In the genomic region with DNA sequence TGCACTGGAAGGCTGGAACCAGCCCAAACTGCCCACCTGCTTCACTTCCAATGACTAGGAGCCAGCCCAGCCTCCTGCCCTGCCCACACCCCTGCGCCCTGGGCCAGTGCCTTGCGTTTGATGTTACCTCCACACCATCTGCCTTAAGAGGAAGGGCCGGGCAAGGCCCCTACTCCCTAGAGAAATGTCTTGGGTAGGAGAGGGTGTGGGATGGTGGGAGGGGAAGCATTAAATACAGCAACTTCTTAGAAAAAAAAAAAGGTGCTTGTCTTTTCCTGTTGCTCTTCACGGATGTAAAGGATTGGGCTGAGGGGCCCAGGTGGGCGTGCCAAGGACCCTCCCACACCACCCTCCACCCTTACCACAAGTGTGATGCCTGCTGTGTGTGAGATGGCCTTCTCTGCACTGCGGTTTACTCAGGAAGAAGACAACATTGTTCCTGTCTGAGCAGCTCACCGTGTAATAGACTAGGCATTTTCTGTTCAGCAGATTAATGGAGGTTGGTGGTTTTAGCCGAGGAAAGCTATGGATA, we compare ENCODE assay signal across 8 cellular contexts.
DNase-seq lines count a peak whose midpoint lies in the region; ATAC-seq, FAIRE-seq and TF ChIP-seq lines count a peak whose summit lies in the region.

No MANE protein-coding gene starts in this region.

- TF ChIP-seq POLR2A in GM18505 (IDR thresholded peaks at IDR 0.05; ENCODE audit: borderline replicate concordance, extremely low read depth, insufficient read depth, insufficient read length): no peak

- no peak for FAIRE-seq in D721Med (lab: Jason Lieb, UNC)

- TF ChIP-seq CTCF in HEK293 (tag by site-specific recombination; IDR thresholded peaks at IDR 0.05): no peak
- no peak for TF ChIP-seq CTCF in D721Med (IDR thresholded peaks at IDR 0.05; ENCODE audit: insufficient read depth, missing control alignments)

- H3K4me1 ChIP-seq in HEK293 (ENCODE audit: control insufficient read depth, insufficient read depth, low read length): no peaks in the 10 kb centered on the region

- peaks cover 0 to 7% of the 10 kb centered on the region in 2 experiments; a peak in 1 of 3 replicates for H3K36me3 ChIP-seq in HEK293 (ENCODE audit: control insufficient read depth in 2 of 2, insufficient read depth in 1 of 2, low read length in 2 of 2)

- DNase-seq in UCSD-AML1 (lab: John Stamatoyannopoulos, UW; ENCODE audit: unreplicated experiment): peak; percentile 83
- DNase-seq in activated naive CD8-positive, alpha-beta T cell treated with anti-CD3 and anti-CD28 coated beads, Interleukin-2, amount 10 ng/mL, durations not matched to agents 7 days and 5 days: peak; percentile 69
- DNase-seq in stimulated activated CD8-positive, alpha-beta memory T cell treated with anti-CD3 and anti-CD28 coated beads, Interleukin-15, amount 100 ng/mL, for 4 hours (ENCODE audit: low read depth in 2 of 2): peak; percentile 35 to 37
- DNase-seq in D721Med (ENCODE audit: insufficient read length, low spot score): no peak
- DNase-seq in DMS53 (lab: John Stamatoyannopoulos, UW): no peak
- no peak for DNase-seq in NCI-H1930 (lab: John Stamatoyannopoulos, UW)

- POLR2A ChIA-PET in HEK293 (lab: Yijun Ruan, JAX): no interaction called here
- POLR2A ChIA-PET in activated naive CD8-positive, alpha-beta T cell treated with anti-CD3 and anti-CD28 coated beads, Interleukin-2, amount 10 ng/mL, durations not matched to agents 7 days and 5 days (lab: Charles Lee): interaction anchor here (0.9 to 1.8 kb wide), 7 partner anchors 9 to 386 kb away, joined by 3 to 6 read pairs (median 4); a partner anchor contains a TSS

- peaks cover 11% of the 10 kb centered on the region for H3K36me3 Mint-ChIP-seq in activated naive CD8-positive, alpha-beta T cell treated with anti-CD3 and anti-CD28 coated beads, Interleukin-2, amount 10 ng/mL, durations not matched to agents 7 days and 5 days

- H3K9me3 ChIP-seq in HEK293 (ENCODE audit: control insufficient read depth, insufficient read depth, low read depth, low read length): no peaks in the 10 kb centered on the region

- H3K27ac ChIP-seq in HEK293 (ENCODE audit: extremely low read depth, low read depth, low read length): no peak overlapping the region

- ATAC-seq in activated naive CD8-positive, alpha-beta T cell treated with anti-CD3 and anti-CD28 coated beads, Interleukin-2, amount 10 ng/mL, durations not matched to agents 7 days and 5 days (ENCODE audit: low read depth): peak; percentile 92
- ATAC-seq in GM18505 (IDR thresholded peaks at IDR 0.05; ENCODE audit: unreplicated experiment): no peak

- CTCF ChIA-PET in HEK293 (lab: Yijun Ruan, JAX): no interaction called here

- no peaks in the 10 kb centered on the region for H3K27me3 Mint-ChIP-seq in activated naive CD8-positive, alpha-beta T cell treated with anti-CD3 and anti-CD28 coated beads, Interleukin-2, amount 10 ng/mL, durations not matched to agents 7 days and 5 days

- H3K4me3 ChIP-seq in HEK293 (ENCODE audit: low read depth, low read length): no peak overlapping the region

- H3K27ac Mint-ChIP-seq in activated naive CD8-positive, alpha-beta T cell treated with anti-CD3 and anti-CD28 coated beads, Interleukin-2, amount 10 ng/mL, durations not matched to agents 7 days and 5 days: peak overlapping the region; percentile 97

- H3K9me3 Mint-ChIP-seq in activated naive CD8-positive, alpha-beta T cell treated with anti-CD3 and anti-CD28 coated beads, Interleukin-2, amount 10 ng/mL, durations not matched to agents 7 days and 5 days: no peaks in the 10 kb centered on the region

- H3K4me1 Mint-ChIP-seq in activated naive CD8-positive, alpha-beta T cell treated with anti-CD3 and anti-CD28 coated beads, Interleukin-2, amount 10 ng/mL, durations not matched to agents 7 days and 5 days: peaks cover 55% of the 10 kb centered on the region

- H3K4me3 Mint-ChIP-seq in activated naive CD8-positive, alpha-beta T cell treated with anti-CD3 and anti-CD28 coated beads, Interleukin-2, amount 10 ng/mL, durations not matched to agents 7 days and 5 days: peak overlapping the region; percentile 86

TF ChIP-seq in HEK293, 187 proteins besides CTCF, POLR2A, EP300 and RAD21:
- TF ChIP-seq ZFHX2 (tag by site-specific recombination; conservative IDR thresholded peaks at IDR 0.05) (peak; percentile 79), KLF1 (tag by site-specific recombination; IDR thresholded peaks at IDR 0.05) (peak; percentile 56), EGR2 (tag by site-specific recombination; IDR thresholded peaks at IDR 0.05; ENCODE audit: low read depth) (peak; percentile 85), ZNF600 (tag by site-specific recombination; IDR thresholded peaks at IDR 0.05) (no peak)

Comparison
In these comparisons a context has a peak if more than half of its experiments do, and no peak if none do; other contexts are left out.
1. DNase-seq: peak in UCSD-AML1 (single experiment), activated naive CD8-positive, alpha-beta T cell treated with anti-CD3 and anti-CD28 coated beads, Interleukin-2, amount 10 ng/mL, durations not matched to agents 7 days and 5 days (single experiment) and stimulated activated CD8-positive, alpha-beta memory T cell treated with anti-CD3 and anti-CD28 coated beads, Interleukin-15, amount 100 ng/mL, for 4 hours (2 of 2); none in D721Med (single experiment), DMS53 (single experiment) and NCI-H1930 (0 of 2).